22 cellular contexts compared by ENCODE assay signal in genomic region chr7:92727755-92728154, GRCh38.
DNase-seq lines count a peak whose midpoint lies in the region; ATAC-seq and TF ChIP-seq lines count a peak whose summit lies in the region.
"Had no signal": no experiment of that assay in that cellular context is flagged by ENCODE, and none has a peak within 500 bp of the region (broad histone marks: within the 10 kb centered on the region; RNA-seq: fewer than 3 reads in every experiment).

No MANE protein-coding gene starts in this region.

- no peak for DNase-seq in activated CD4-positive, alpha-beta T cell treated with anti-CD3 and anti-CD28 coated beads for 36 hours
- DNase-seq in activated CD4-positive, alpha-beta T cell treated with anti-CD3 and anti-CD28 coated beads, Interleukin-2, amount 50 U/mL, for 1 hour: no peak
- DNase-seq in LHCN-M2 (ENCODE audit: low read depth): peak; percentile 62
- DNase-seq in adipocyte (ENCODE audit: low read depth): peak; percentile 62
- no peak for DNase-seq in neural progenitor cell (ENCODE audit: low spot score)
- no peak for DNase-seq in GM13976 (ENCODE audit: low spot score)
- DNase-seq in aorta: no peak
- DNase-seq: 8988T; activated CD4-positive, CD25-positive, alpha-beta regulatory T cell treated with anti-CD3 and anti-CD28 coated beads, Interleukin-2, amount 50 U/mL, for 72 hours; BE2C; head of caudate nucleus; mesendoderm; naive thymus-derived CD4-positive, alpha-beta T cell; NCI-H2171; NCI-H526 treated with DMSO at 0.1 percent for 48 hours; SW 1271; upper lobe of right lung had no signal

- no peaks in the 10 kb centered on the region for H3K9me3 Mint-ChIP-seq in activated CD4-positive, alpha-beta T cell treated with anti-CD3 and anti-CD28 coated beads for 36 hours (ENCODE audit: low read depth)
- H3K9me3 Mint-ChIP-seq in neural progenitor cell: no peaks in the 10 kb centered on the region
- H3K9me3 Mint-ChIP-seq: GM23338; naive thymus-derived CD4-positive, alpha-beta T cell had no signal

- peaks cover 5% of the 10 kb centered on the region for H3K36me3 ChIP-seq in adipocyte (ENCODE audit: control insufficient read depth, insufficient read depth, low read length, severe bottlenecking)
- no peaks in the 10 kb centered on the region for H3K36me3 ChIP-seq in neural progenitor cell
- no peaks in the 10 kb centered on the region for H3K36me3 ChIP-seq in aorta (ENCODE audit: control insufficient read depth in 1 of 2, insufficient read depth in 2 of 2, low read length in 1 of 2)
- H3K36me3 ChIP-seq: breast epithelium, upper lobe of right lung had no signal

- no peaks in the 10 kb centered on the region for H3K79me2 ChIP-seq in neural progenitor cell (ENCODE audit: low read depth)

- H3F3A ChIP-seq in neural progenitor cell (ENCODE audit: low read depth): peaks cover 7% of the 10 kb centered on the region

- in situ Hi-C loops in GM13976 (cut with MboI; ENCODE audit: low sequenced_read_pairs, unreplicated experiment): no loop called here

- peaks cover 59% of the 10 kb centered on the region for H3K36me3 Mint-ChIP-seq in activated CD4-positive, alpha-beta T cell treated with anti-CD3 and anti-CD28 coated beads for 36 hours (ENCODE audit: low read depth)
- peaks cover 15% of the 10 kb centered on the region for H3K36me3 Mint-ChIP-seq in neural progenitor cell

- no peak overlapping the region for H3K27ac ChIP-seq in neural progenitor cell
- no peak overlapping the region for H3K27ac ChIP-seq in aorta (ENCODE audit: low read depth in 1 of 2, low read length in 2 of 2)
- H3K27ac ChIP-seq: coronary artery, right atrium auricular region, upper lobe of right lung had no signal

- no peak overlapping the region for H3K4me2 ChIP-seq in neural progenitor cell
- H3K4me2 ChIP-seq: GM23338 had no signal

- intact Hi-C loops in activated CD4-positive, alpha-beta T cell treated with anti-CD3 and anti-CD28 coated beads for 36 hours (cut with DNase I, micrococcal nuclease): loop anchor here in 1 of 2 experiments (2.0 kb wide), 1 partner anchor 85 kb away; no protein-coding TSS in a partner anchor
- intact Hi-C loops in aorta (cut with DNase I): no loop called here

- no peaks in the 10 kb centered on the region for H3K27me3 Mint-ChIP-seq in activated CD4-positive, alpha-beta T cell treated with anti-CD3 and anti-CD28 coated beads for 36 hours
- no peaks in the 10 kb centered on the region for H3K27me3 Mint-ChIP-seq in neural progenitor cell (ENCODE audit: insufficient read depth, low read depth)
- H3K27me3 Mint-ChIP-seq: naive thymus-derived CD4-positive, alpha-beta T cell had no signal

- CTCF ChIA-PET in activated CD4-positive, alpha-beta T cell treated with anti-CD3 and anti-CD28 coated beads for 36 hours (lab: Charles Lee): interaction anchor here (1.4 kb wide), 2 partner anchors 9 to 27 kb away, joined by 4 to 7 read pairs; no protein-coding TSS in a partner anchor

- POLR2A ChIA-PET in activated CD4-positive, alpha-beta T cell treated with anti-CD3 and anti-CD28 coated beads for 36 hours (lab: Charles Lee): no interaction called here

- H3K4me3 ChIP-seq in adipocyte (ENCODE audit: low read length) (no peak overlapping the region), neural progenitor cell (no peak overlapping the region), aorta (ENCODE audit: low read length in 2 of 2) (no peak overlapping the region)
- H3K4me3 ChIP-seq: breast epithelium, coronary artery, GM23338, right atrium auricular region, upper lobe of right lung had no signal

- H3K4me1 ChIP-seq in adipocyte (ENCODE audit: control insufficient read depth, insufficient read depth, low read length) (peaks cover 36% of the 10 kb centered on the region), neural progenitor cell (peaks cover 12% of the 10 kb centered on the region), aorta (ENCODE audit: control insufficient read depth in 1 of 2, insufficient read depth in 2 of 2, low read length in 2 of 2) (no peaks in the 10 kb centered on the region)
- H3K4me1 ChIP-seq: breast epithelium had no signal

- no peak for ATAC-seq in activated CD4-positive, alpha-beta T cell treated with anti-CD3 and anti-CD28 coated beads for 36 hours
- ATAC-seq in aorta (ENCODE audit: low FRiP score) (no peak), HG03025 (IDR thresholded peaks at IDR 0.05; ENCODE audit: low FRiP score, unreplicated experiment) (no peak)
- ATAC-seq: GM23338; naive thymus-derived CD4-positive, alpha-beta T cell; upper lobe of right lung had no signal

- H3K4me3 Mint-ChIP-seq in activated CD4-positive, alpha-beta T cell treated with anti-CD3 and anti-CD28 coated beads for 36 hours: no peak overlapping the region
- H3K4me3 Mint-ChIP-seq in neural progenitor cell: no peak overlapping the region
- H3K4me3 Mint-ChIP-seq: GM23338; naive thymus-derived CD4-positive, alpha-beta T cell had no signal

- H4K20me1 ChIP-seq in neural progenitor cell (ENCODE audit: low read depth): no peaks in the 10 kb centered on the region

- 72 to 78% methylated on average over 1 of the region's 1 CpG for WGBS in aorta, 2 donors

- H3K9ac ChIP-seq in adipocyte (ENCODE audit: low read length) (no peak overlapping the region), neural progenitor cell (no peak overlapping the region)

- no peak overlapping the region for H2AFZ ChIP-seq in neural progenitor cell (replicated peaks)
- H2AFZ ChIP-seq: GM23338 had no signal

- no peaks in the 10 kb centered on the region for H3K9me3 ChIP-seq in adipocyte (ENCODE audit: control insufficient read depth, low read length)
- H3K9me3 ChIP-seq in neural progenitor cell (ENCODE audit: low read depth): no peaks in the 10 kb centered on the region
- no peaks in the 10 kb centered on the region for H3K9me3 ChIP-seq in aorta (ENCODE audit: control insufficient read depth, low read length)
- H3K9me3 ChIP-seq: BE2C, breast epithelium, right atrium auricular region, upper lobe of right lung had no signal

- H3K27ac Mint-ChIP-seq in activated CD4-positive, alpha-beta T cell treated with anti-CD3 and anti-CD28 coated beads for 36 hours: peak overlapping the region; percentile 55
- H3K27ac Mint-ChIP-seq in neural progenitor cell: peak overlapping the region; percentile 69
- H3K27ac Mint-ChIP-seq: GM23338; naive thymus-derived CD4-positive, alpha-beta T cell had no signal

- TF ChIP-seq CTCF in neural progenitor cell (IDR thresholded peaks at IDR 0.05): no peak
- no peak for TF ChIP-seq CTCF in GM13976 (IDR thresholded peaks at IDR 0.05; ENCODE audit: borderline replicate concordance, control extremely low read depth, extremely low read depth, insufficient read depth, missing control alignments)

- no peaks in the 10 kb centered on the region for H3K27me3 ChIP-seq in adipocyte (replicated peaks; ENCODE audit: control insufficient read depth, insufficient read depth, low read length)
- H3K27me3 ChIP-seq in neural progenitor cell: no peaks in the 10 kb centered on the region
- H3K27me3 ChIP-seq in aorta (ENCODE audit: control insufficient read depth in 1 of 2, insufficient read depth in 2 of 2, low read length in 1 of 2): no peaks in the 10 kb centered on the region
- H3K27me3 ChIP-seq: BE2C, breast epithelium, right atrium auricular region, upper lobe of right lung had no signal

- peaks cover 63% of the 10 kb centered on the region for H3K4me1 Mint-ChIP-seq in activated CD4-positive, alpha-beta T cell treated with anti-CD3 and anti-CD28 coated beads for 36 hours
- H3K4me1 Mint-ChIP-seq in neural progenitor cell: peaks cover 15% of the 10 kb centered on the region

Comparison
In these comparisons a context has a peak if more than half of its experiments do, and no peak if none do; other contexts are left out.
1. DNase-seq: peak in LHCN-M2 (single experiment) and adipocyte (single experiment); none in activated CD4-positive, alpha-beta T cell treated with anti-CD3 and anti-CD28 coated beads for 36 hours (single experiment), activated CD4-positive, alpha-beta T cell treated with anti-CD3 and anti-CD28 coated beads, Interleukin-2, amount 50 U/mL, for 1 hour (single experiment), neural progenitor cell (single experiment), GM13976 (single experiment) and aorta (0 of 2).